19 cellular contexts compared by ENCODE assay signal in genomic region chr2:23688486-23689130, GRCh38.
"Had no signal": no experiment of that assay in that cellular context is flagged by ENCODE, and none has a peak within 500 bp of the region (broad histone marks: within the 10 kb centered on the region; RNA-seq: fewer than 3 reads in every experiment).

No MANE protein-coding gene starts in this region.

- ATAC-seq: gastroesophageal sphincter; stimulated activated effector memory CD8-positive, alpha-beta T cell treated with anti-CD3 and anti-CD28 coated beads, Interleukin-12 subunit alpha, Interleukin-12 subunit beta, amount 100 ng/mL, for 72 hours had no signal

- DNase-seq: cerebellar nuclear complex; colonic mucosa; dermis blood vessel endothelial cell; esophagus squamous epithelium; foreskin fibroblast; glutamatergic neuron; islet precursor cell; left ventricle myocardium inferior; mesendoderm; naive B cell; nephron progenitor cell; stimulated activated CD4-positive, alpha-beta T cell treated with anti-CD3 and anti-CD28 coated beads, Interleukin-4, amount 100 ng/mL, for 1 hour; stimulated activated CD8-positive, alpha-beta memory T cell treated with anti-CD3 and anti-CD28 coated beads, Interleukin-4, amount 100 ng/mL, for 48 hours; trophoblast cell had no signal

- H3K4me3 Mint-ChIP-seq: naive B cell; nephron progenitor cell; stimulated activated effector memory CD8-positive, alpha-beta T cell treated with anti-CD3 and anti-CD28 coated beads, Interleukin-12 subunit alpha, Interleukin-12 subunit beta, amount 100 ng/mL, for 72 hours had no signal

- H3K4me1 ChIP-seq: colonic mucosa, left ventricle myocardium inferior, right atrium auricular region had no signal

- H3K36me3 ChIP-seq: colonic mucosa, left ventricle myocardium inferior, neutrophil, right atrium auricular region had no signal

- H3K4me2 ChIP-seq: smooth muscle cell had no signal

- H3K4me3 ChIP-seq: colonic mucosa, esophagus squamous epithelium, gastroesophageal sphincter, left ventricle myocardium inferior, right atrium auricular region, smooth muscle cell had no signal

- H3K27me3 ChIP-seq: colonic mucosa, esophagus squamous epithelium, gastroesophageal sphincter, right atrium auricular region had no signal

- H3K9me3 ChIP-seq: colonic mucosa, esophagus squamous epithelium, gastroesophageal sphincter, left ventricle myocardium inferior, neutrophil, right atrium auricular region had no signal

- H3K27me3 Mint-ChIP-seq: naive B cell had no signal

- H3K36me3 Mint-ChIP-seq: naive B cell; stimulated activated effector memory CD8-positive, alpha-beta T cell treated with anti-CD3 and anti-CD28 coated beads, Interleukin-12 subunit alpha, Interleukin-12 subunit beta, amount 100 ng/mL, for 72 hours had no signal

- H3K27ac ChIP-seq: colonic mucosa, esophagus squamous epithelium, left ventricle myocardium inferior, neutrophil, right atrium auricular region had no signal

- H3K27ac Mint-ChIP-seq: naive B cell; nephron progenitor cell; stimulated activated effector memory CD8-positive, alpha-beta T cell treated with anti-CD3 and anti-CD28 coated beads, Interleukin-12 subunit alpha, Interleukin-12 subunit beta, amount 100 ng/mL, for 72 hours had no signal

- H3K9me3 Mint-ChIP-seq: naive B cell; nephron progenitor cell; stimulated activated effector memory CD8-positive, alpha-beta T cell treated with anti-CD3 and anti-CD28 coated beads, Interleukin-12 subunit alpha, Interleukin-12 subunit beta, amount 100 ng/mL, for 72 hours had no signal
